Comparison of ENCODE assay signal across 1 cellular context in genomic region chr1:234972411-234973191, GRCh38.
TF ChIP-seq lines count a peak whose summit lies in the region.

No MANE protein-coding gene starts in this region.

TF ChIP-seq in GM23338, 12 proteins besides CTCF, POLR2A, EP300 and RAD21:
- TF ChIP-seq ZNF462 (CRISPR knock-in tag; IDR thresholded peaks at IDR 0.05) (no peak), REST (IDR thresholded peaks at IDR 0.05; ENCODE audit: unreplicated experiment) (no peak), CREB1 (CRISPR knock-in tag; IDR thresholded peaks at IDR 0.05; ENCODE audit: low read depth) (no peak), EZH2 (IDR thresholded peaks at IDR 0.05; ENCODE audit: low read depth, unreplicated experiment) (no peak), POLR2AphosphoS5 (IDR thresholded peaks at IDR 0.05; ENCODE audit: low read depth) (no peak), STAT1 (IDR thresholded peaks at IDR 0.05; ENCODE audit: unreplicated experiment) (no peak), JUNB (IDR thresholded peaks at IDR 0.05; ENCODE audit: unreplicated experiment) (no peak), ZNF114 (CRISPR knock-in tag; IDR thresholded peaks at IDR 0.05) (no peak), EZH2phosphoT487 (IDR thresholded peaks at IDR 0.05; ENCODE audit: unreplicated experiment) (no peak), ETS1 (IDR thresholded peaks at IDR 0.05) (no peak), ZNF331 (CRISPR knock-in tag; IDR thresholded peaks at IDR 0.05; ENCODE audit: low read depth) (no peak), NANOG (IDR thresholded peaks at IDR 0.05; ENCODE audit: borderline replicate concordance) (no peak)
